In genomic region chr15:99955181-99955525, GRCh38 we compare ENCODE assay signal across 16 cellular contexts.
"Had no signal": no experiment of that assay in that cellular context is flagged by ENCODE, and none has a peak within 500 bp of the region (broad histone marks: within the 10 kb centered on the region; RNA-seq: fewer than 3 reads in every experiment).

No MANE protein-coding gene starts in this region.

- ATAC-seq: left lung had no signal

- H3K36me3 Mint-ChIP-seq: brain had no signal

- H3K27me3 ChIP-seq: left lung, ovary, upper lobe of left lung had no signal

- H3K4me2 ChIP-seq: SK-N-SH had no signal

- H3K4me1 Mint-ChIP-seq: activated B cell treated with CpG ODN at 0.5 μM for 24 hours, memory B cell had no signal

- H3K4me1 ChIP-seq: esophagus muscularis mucosa, left lung had no signal

- H3K9ac ChIP-seq: SK-N-SH had no signal

- DNase-seq: activated B cell treated with CpG ODN at 0.5 μM for 24 hours; activated CD4-positive, alpha-beta T cell treated with anti-CD3 and anti-CD28 coated beads, Interleukin-2, amount 10 ng/mL, durations not matched to agents 24 days and 14 days; activated gamma-delta T cell; activated T-cell treated with anti-CD3 and anti-CD28 coated beads, Interleukin-2, amount 50 U/mL, for 48 hours; amygdala; dermis blood vessel endothelial cell; glutamatergic neuron; nephron progenitor cell; SK-N-SH; upper lobe of left lung had no signal

- H3K4me3 ChIP-seq: esophagus muscularis mucosa, left lung, ovary, upper lobe of left lung had no signal

- H3K36me3 ChIP-seq: esophagus muscularis mucosa, left lung, ovary, upper lobe of left lung had no signal

- H3K27ac Mint-ChIP-seq: activated B cell treated with CpG ODN at 0.5 μM for 24 hours; activated CD4-positive, alpha-beta T cell treated with anti-CD3 and anti-CD28 coated beads, Interleukin-2, amount 10 ng/mL, durations not matched to agents 24 days and 14 days; activated naive CD8-positive, alpha-beta T cell; brain; memory B cell; nephron progenitor cell had no signal

- H3K4me3 Mint-ChIP-seq: activated B cell treated with CpG ODN at 0.5 μM for 24 hours; activated CD4-positive, alpha-beta T cell treated with anti-CD3 and anti-CD28 coated beads, Interleukin-2, amount 10 ng/mL, durations not matched to agents 24 days and 14 days; activated naive CD8-positive, alpha-beta T cell; brain; memory B cell; nephron progenitor cell had no signal

- H3K9me3 Mint-ChIP-seq: activated CD4-positive, alpha-beta T cell treated with anti-CD3 and anti-CD28 coated beads, Interleukin-2, amount 10 ng/mL, durations not matched to agents 24 days and 14 days had no signal

- H3K27ac ChIP-seq: esophagus muscularis mucosa, left lung, upper lobe of left lung had no signal

- H3K9me3 ChIP-seq: esophagus muscularis mucosa, left lung, ovary, SK-N-SH, upper lobe of left lung had no signal
